In the genomic region with DNA sequence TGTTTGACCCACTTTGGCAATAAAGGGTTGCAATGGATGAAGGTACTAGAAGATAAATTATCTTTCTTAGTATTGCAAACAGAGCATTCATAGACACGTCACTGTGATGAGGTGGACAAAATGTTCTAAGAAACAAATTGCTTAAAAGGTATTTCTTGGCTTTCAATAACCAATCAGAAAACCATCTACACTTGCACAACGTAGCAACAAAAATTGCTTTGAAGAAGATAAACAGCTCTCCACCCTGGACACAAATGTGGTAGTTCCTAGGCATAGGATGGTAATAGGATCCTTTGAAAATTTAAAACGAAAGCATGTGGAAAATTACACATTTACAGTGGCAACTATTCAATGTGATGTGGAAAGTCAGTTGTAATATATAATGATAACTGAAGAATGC, we compare ENCODE assay signal across 17 cellular contexts.
DNase-seq lines count a peak whose midpoint lies in the region; ATAC-seq and TF ChIP-seq lines count a peak whose summit lies in the region.
"Had no signal": no experiment of that assay in that cellular context is flagged by ENCODE, and none has a peak within 500 bp of the region (broad histone marks: within the 10 kb centered on the region; RNA-seq: fewer than 3 reads in every experiment).

No MANE protein-coding gene starts in this region.

- H3K27me3 Mint-ChIP-seq in activated T-helper 1 cell treated with anti-CD3 and anti-CD28 coated beads, Interleukin-12 subunit alpha, Interleukin-12 subunit beta, Interleukin-2, Interleukin-4 antibody, amounts not matched to agents 30 ng/mL and 10 ng/mL and 1 ng/mL, durations not matched to agents 14 hours and 24 hours and 36 hours (ENCODE audit: insufficient read depth) = no peaks in the 10 kb centered on the region

- H3K18ac ChIP-seq in IMR-90 (ENCODE audit: low read depth, low read length) (no peak overlapping the region), mesenchymal stem cell (ENCODE audit: low read depth in 1 of 2, low read length in 2 of 2) (no peak overlapping the region)

- H2BK120ac ChIP-seq in IMR-90 (ENCODE audit: low read depth, low read length) = no peak overlapping the region
- no peak overlapping the region for H2BK120ac ChIP-seq in mesenchymal stem cell (ENCODE audit: low read depth, low read length)

- H4K8ac ChIP-seq in IMR-90 (ENCODE audit: low read depth in 2 of 2, low read length in 2 of 2) (no peak overlapping the region), mesenchymal stem cell (ENCODE audit: low read length) (no peak overlapping the region)

- H3K9me1 ChIP-seq in IMR-90 (ENCODE audit: insufficient read depth, low read length) = 0 out of 2 replicates have a peak, but pooled peaks cover 3% of the 10 kb centered on the region

- no peaks in the 10 kb centered on the region for H3K27me3 ChIP-seq in IMR-90 (ENCODE audit: control insufficient read depth, insufficient read depth, low read length)
- H3K27me3 ChIP-seq in esophagus muscularis mucosa = no peaks in the 10 kb centered on the region
- H3K27me3 ChIP-seq in mesenchymal stem cell (ENCODE audit: control insufficient read depth in 1 of 2, insufficient read depth in 1 of 2, low read length in 2 of 2) = no peaks in the 10 kb centered on the region
- H3K27me3 ChIP-seq in right cardiac atrium (ENCODE audit: control insufficient read depth, insufficient read depth) = no peaks in the 10 kb centered on the region
- H3K27me3 ChIP-seq in prostate gland (replicated peaks; ENCODE audit: insufficient read depth) = no peaks in the 10 kb centered on the region
- H3K27me3 ChIP-seq: Peyer's patch had no signal

- H3K4me1 Mint-ChIP-seq in activated T-helper 1 cell treated with anti-CD3 and anti-CD28 coated beads, Interleukin-12 subunit alpha, Interleukin-12 subunit beta, Interleukin-2, Interleukin-4 antibody, amounts not matched to agents 30 ng/mL and 10 ng/mL and 1 ng/mL, durations not matched to agents 14 hours and 24 hours and 36 hours (ENCODE audit: low read depth) = no peaks in the 10 kb centered on the region

- H3K23ac ChIP-seq in IMR-90 (ENCODE audit: low read depth, low read length) = no peak overlapping the region
- no peak overlapping the region for H3K23ac ChIP-seq in mesenchymal stem cell (ENCODE audit: low read length in 2 of 2)

- H2BK5ac ChIP-seq in IMR-90 (ENCODE audit: low read depth, low read length, poor library complexity, severe bottlenecking) = no peak overlapping the region
- H2BK5ac ChIP-seq in mesenchymal stem cell (ENCODE audit: low read depth, low read length, poor library complexity, severe bottlenecking) = no peak overlapping the region

- ATAC-seq in IMR-90 (ENCODE audit: low read depth) (no peak), right cardiac atrium (no peak)
- ATAC-seq: Right ventricle myocardium inferior had no signal

- intact Hi-C loops in IMR-90 (cut with micrococcal nuclease) (no loop called here), esophagus muscularis mucosa (cut with DNase I) (loop anchor here (10.0 kb wide), 1 partner anchor 888 kb away; no protein-coding TSS in a partner anchor), right cardiac atrium (cut with DNase I) (no loop called here), prostate gland (cut with DNase I) (no loop called here)
- intact Hi-C loops in activated T-helper 1 cell treated with anti-CD3 and anti-CD28 coated beads, Interleukin-12 subunit alpha, Interleukin-12 subunit beta, Interleukin-2, Interleukin-4 antibody, amounts not matched to agents 30 ng/mL and 10 ng/mL and 1 ng/mL, durations not matched to agents 14 hours and 24 hours and 36 hours (cut with micrococcal nuclease) = no loop called here

- dilution Hi-C loops in IMR-90 (cut with HindIII; ENCODE audit: low sequenced_read_pairs, unreplicated experiment) = no loop called here

- H2AK5ac ChIP-seq in IMR-90 (ENCODE audit: low read depth, low read length) = no peak overlapping the region
- no peak overlapping the region for H2AK5ac ChIP-seq in mesenchymal stem cell (ENCODE audit: low read length, severe bottlenecking)

- H3K9ac ChIP-seq in IMR-90 (ENCODE audit: low read depth, low read length) (no peak overlapping the region), mesenchymal stem cell (ENCODE audit: low read length) (no peak overlapping the region)

- WGBS in IMR-90 (ENCODE audit: extremely low coverage in 2 of 2, insufficient read length in 1 of 2), 2 experiments = no CpG with 5 or more reads among the region's 3 CpGs
- 46% methylated on average over 3 of the region's 3 CpGs for WGBS in esophagus muscularis mucosa
- 70% methylated on average over 2 of the region's 3 CpGs for WGBS in mesenchymal stem cell
- whole genome bisulfite sequencing in right cardiac atrium = 72% methylated on average over 3 of the region's 3 CpGs
- WGBS in prostate gland = 50% methylated on average over 3 of the region's 3 CpGs

- H3K79me1 ChIP-seq in IMR-90 (ENCODE audit: low read depth in 1 of 2, low read length in 2 of 2) (no peaks in the 10 kb centered on the region), mesenchymal stem cell (replicated peaks; ENCODE audit: low read length, poor library complexity, severe bottlenecking) (no peaks in the 10 kb centered on the region)

- no peak overlapping the region for H3K4me3 Mint-ChIP-seq in activated T-helper 1 cell treated with anti-CD3 and anti-CD28 coated beads, Interleukin-12 subunit alpha, Interleukin-12 subunit beta, Interleukin-2, Interleukin-4 antibody, amounts not matched to agents 30 ng/mL and 10 ng/mL and 1 ng/mL, durations not matched to agents 14 hours and 24 hours and 36 hours
- H3K4me3 Mint-ChIP-seq: HFFc6 had no signal

- H3K27ac ChIP-seq in IMR-90 (ENCODE audit: insufficient read depth, low read length) = no peak overlapping the region
- peak overlapping the region in 3 of 4 donors; percentile 10 to 66 (median 42) for H3K27ac ChIP-seq in esophagus muscularis mucosa (replicated peaks in 1 of 4)
- H3K27ac ChIP-seq in mesenchymal stem cell (ENCODE audit: low read length, poor library complexity, severe bottlenecking) = no peak overlapping the region
- no peak overlapping the region for H3K27ac ChIP-seq in right cardiac atrium (ENCODE audit: low read length)
- H3K27ac ChIP-seq in prostate gland = no peak overlapping the region
- H3K27ac ChIP-seq: C4-2B, Peyer's patch had no signal

- H3K4me1 ChIP-seq in IMR-90 (ENCODE audit: control insufficient read depth, insufficient read depth, low read length) (peaks cover 3% of the 10 kb centered on the region; the same call in 1 of the 2 replicates), esophagus muscularis mucosa (peaks cover 0 to 38% (median 27%) of the 10 kb centered on the region in 4 donors), mesenchymal stem cell (ENCODE audit: control insufficient read depth, insufficient read depth, low read depth, low read length) (no peaks in the 10 kb centered on the region), right cardiac atrium (ENCODE audit: control insufficient read depth, insufficient read depth, low read length) (no peaks in the 10 kb centered on the region), prostate gland (replicated peaks) (no peaks in the 10 kb centered on the region)
- H3K4me1 ChIP-seq: Peyer's patch had no signal

- H2BK12ac ChIP-seq in mesenchymal stem cell (ENCODE audit: low read length in 2 of 2) = no peak overlapping the region

- BruUV-seq in IMR-90 (replicated peaks; lab: Mats Ljungman, UMichigan) = no TSS peak

- DNase-seq in IMR-90 = no peak
- DNase-seq in esophagus muscularis mucosa (ENCODE audit: extremely low spot score) = no peak
- DNase-seq in mesenchymal stem cell = peak; percentile 43
- DNase-seq in stromal cell of bone marrow (ENCODE audit: low read depth) = peak; percentile 12
- DNase-seq in right cardiac atrium = no peak
- no peak for DNase-seq in activated T-helper 1 cell treated with anti-CD3 and anti-CD28 coated beads, Interleukin-12 subunit alpha, Interleukin-12 subunit beta, Interleukin-2, Interleukin-4 antibody, amounts not matched to agents 30 ng/mL and 10 ng/mL and 1 ng/mL, durations not matched to agents 14 hours and 24 hours and 36 hours (ENCODE audit: low spot score)
- no peak for DNase-seq in SHP77 (lab: John Stamatoyannopoulos, UW)
- DNase-seq in prostate gland (ENCODE audit: low spot score) = no peak
- DNase-seq: DND-41, H7, HFFc6, KBM-7, MV-4-11, NCI-H1694 treated with DMSO at 0.1 percent for 48 hours, Peyer's patch had no signal

- TF ChIP-seq CTCF in IMR-90 (conservative IDR thresholded peaks at IDR 0.05; ENCODE audit: low read depth, low read length) (no peak), esophagus muscularis mucosa (IDR thresholded peaks at IDR 0.05) (no peak), prostate gland (IDR thresholded peaks at IDR 0.05) (no peak)

- POLR2A ChIA-PET in IMR-90 (lab: Charles Lee; ENCODE audit: unreplicated experiment) = no interaction called here

- in situ Hi-C loops in IMR-90 (cut with MboI; ENCODE audit: low sequenced_read_pairs) = no loop called here

- H3K36me3 Mint-ChIP-seq in activated T-helper 1 cell treated with anti-CD3 and anti-CD28 coated beads, Interleukin-12 subunit alpha, Interleukin-12 subunit beta, Interleukin-2, Interleukin-4 antibody, amounts not matched to agents 30 ng/mL and 10 ng/mL and 1 ng/mL, durations not matched to agents 14 hours and 24 hours and 36 hours (ENCODE audit: low read depth) = no peaks in the 10 kb centered on the region

- no peak overlapping the region for H2AK9ac ChIP-seq in IMR-90 (replicated peaks; ENCODE audit: low read depth, low read length, poor library complexity)

- no peaks in the 10 kb centered on the region for H3K9me3 Mint-ChIP-seq in activated T-helper 1 cell treated with anti-CD3 and anti-CD28 coated beads, Interleukin-12 subunit alpha, Interleukin-12 subunit beta, Interleukin-2, Interleukin-4 antibody, amounts not matched to agents 30 ng/mL and 10 ng/mL and 1 ng/mL, durations not matched to agents 14 hours and 24 hours and 36 hours
- H3K9me3 Mint-ChIP-seq: HFFc6 had no signal

- H2BK20ac ChIP-seq in IMR-90 (ENCODE audit: low read depth, low read length) = no peak overlapping the region

- TF ChIP-seq EP300 in esophagus muscularis mucosa (IDR thresholded peaks at IDR 0.05) = peak; percentile 16

- H3K4ac ChIP-seq in IMR-90 (ENCODE audit: low read depth, low read length) = no peak overlapping the region
- H3K4ac ChIP-seq in mesenchymal stem cell (ENCODE audit: low read depth in 1 of 2, low read length in 2 of 2) = no peak overlapping the region

- H3K9me3 ChIP-seq in IMR-90 (ENCODE audit: control insufficient read depth, insufficient read depth, low read length) = no peaks in the 10 kb centered on the region
- H3K9me3 ChIP-seq in esophagus muscularis mucosa = no peaks in the 10 kb centered on the region
- no peaks in the 10 kb centered on the region for H3K9me3 ChIP-seq in mesenchymal stem cell (ENCODE audit: control insufficient read depth, low read length)
- no peaks in the 10 kb centered on the region for H3K9me3 ChIP-seq in right cardiac atrium (ENCODE audit: control insufficient read depth, low read length)
- no peaks in the 10 kb centered on the region for H3K9me3 ChIP-seq in prostate gland
- H3K9me3 ChIP-seq: Peyer's patch had no signal

- H3K4me3 ChIP-seq in IMR-90 (ENCODE audit: insufficient read depth, low read depth, low read length) = no peak overlapping the region
- H3K4me3 ChIP-seq in esophagus muscularis mucosa = no peak overlapping the region
- H3K4me3 ChIP-seq in mesenchymal stem cell (ENCODE audit: insufficient read depth in 1 of 2, low read depth in 1 of 2, low read length in 2 of 2) = no peak overlapping the region
- H3K4me3 ChIP-seq in right cardiac atrium (ENCODE audit: low read length) = no peak overlapping the region
- no peak overlapping the region for H3K4me3 ChIP-seq in prostate gland
- H3K4me3 ChIP-seq: Peyer's patch had no signal

- no peak overlapping the region for H4K91ac ChIP-seq in IMR-90 (ENCODE audit: insufficient read depth, low read depth, low read length)
- H4K91ac ChIP-seq in mesenchymal stem cell (ENCODE audit: low read length) = no peak overlapping the region

- no peak overlapping the region for H3K14ac ChIP-seq in IMR-90 (replicated peaks; ENCODE audit: low read depth, low read length)
- H3K14ac ChIP-seq in mesenchymal stem cell (ENCODE audit: low read length in 2 of 2) = no peak overlapping the region

- peak overlapping the region; percentile 52; the same call in 1 of the 2 replicates for H3K4me2 ChIP-seq in IMR-90 (ENCODE audit: low read depth, low read length)
- H3K4me2 ChIP-seq in mesenchymal stem cell (ENCODE audit: low read length, poor library complexity, severe bottlenecking) = no peak overlapping the region

- H3K36me3 ChIP-seq in IMR-90 (ENCODE audit: control insufficient read depth, insufficient read depth, low read length) = no peaks in the 10 kb centered on the region
- H3K36me3 ChIP-seq in esophagus muscularis mucosa = no peaks in the 10 kb centered on the region
- H3K36me3 ChIP-seq in mesenchymal stem cell (ENCODE audit: control insufficient read depth in 1 of 2, insufficient read depth in 2 of 2, low read depth in 1 of 2, low read length in 2 of 2) = no peaks in the 10 kb centered on the region
- H3K36me3 ChIP-seq in prostate gland = no peaks in the 10 kb centered on the region
- H3K36me3 ChIP-seq: Peyer's patch had no signal

- CTCF ChIA-PET in IMR-90 (lab: Yijun Ruan, JAX) = no interaction called here

- no peak overlapping the region for H2BK15ac ChIP-seq in IMR-90 (ENCODE audit: low read depth, low read length)
- no peak overlapping the region for H2BK15ac ChIP-seq in mesenchymal stem cell (ENCODE audit: low read depth, poor library complexity, severe bottlenecking)

- no peak overlapping the region for H3K27ac Mint-ChIP-seq in activated T-helper 1 cell treated with anti-CD3 and anti-CD28 coated beads, Interleukin-12 subunit alpha, Interleukin-12 subunit beta, Interleukin-2, Interleukin-4 antibody, amounts not matched to agents 30 ng/mL and 10 ng/mL and 1 ng/mL, durations not matched to agents 14 hours and 24 hours and 36 hours
- H3K27ac Mint-ChIP-seq: HFFc6 had no signal

- no peak overlapping the region for H3K56ac ChIP-seq in IMR-90 (ENCODE audit: extremely low read depth, insufficient read depth, low read length)

- H4K20me1 ChIP-seq in IMR-90 (ENCODE audit: insufficient read depth, low read length) = no peaks in the 10 kb centered on the region

- TF ChIP-seq POLR2A in IMR-90 (IDR thresholded peaks at IDR 0.05; ENCODE audit: low read depth, low read length) (no peak), esophagus muscularis mucosa (IDR thresholded peaks at IDR 0.05; ENCODE audit: low read depth) (no peak), prostate gland (IDR thresholded peaks at IDR 0.05) (no peak)

- TF ChIP-seq RAD21 in IMR-90 (IDR thresholded peaks at IDR 0.05; ENCODE audit: low read length) = no peak

- H2AFZ ChIP-seq in IMR-90 (replicated peaks; ENCODE audit: low read length, poor library complexity) (no peak overlapping the region), mesenchymal stem cell (ENCODE audit: low read depth, low read length) (no peak overlapping the region)

- H4K5ac ChIP-seq in IMR-90 (ENCODE audit: low read depth, low read length) = no peak overlapping the region

Comparison
In these comparisons a context has a peak if more than half of its experiments do, and no peak if none do; other contexts are left out.
1. DNase-seq: peak in mesenchymal stem cell (single experiment) and stromal cell of bone marrow (single experiment); none in IMR-90 (single experiment), esophagus muscularis mucosa (single experiment), right cardiac atrium (0 of 3), activated T-helper 1 cell treated with anti-CD3 and anti-CD28 coated beads, Interleukin-12 subunit alpha, Interleukin-12 subunit beta, Interleukin-2, Interleukin-4 antibody, amounts not matched to agents 30 ng/mL and 10 ng/mL and 1 ng/mL, durations not matched to agents 14 hours and 24 hours and 36 hours (single experiment), SHP77 (0 of 2) and prostate gland (single experiment).
2. H3K27ac ChIP-seq: peak in esophagus muscularis mucosa (3 of 4); none in IMR-90 (single experiment), mesenchymal stem cell (single experiment), right cardiac atrium (single experiment) and prostate gland (0 of 2).